8 cellular contexts compared by ENCODE assay signal in the genomic region with DNA sequence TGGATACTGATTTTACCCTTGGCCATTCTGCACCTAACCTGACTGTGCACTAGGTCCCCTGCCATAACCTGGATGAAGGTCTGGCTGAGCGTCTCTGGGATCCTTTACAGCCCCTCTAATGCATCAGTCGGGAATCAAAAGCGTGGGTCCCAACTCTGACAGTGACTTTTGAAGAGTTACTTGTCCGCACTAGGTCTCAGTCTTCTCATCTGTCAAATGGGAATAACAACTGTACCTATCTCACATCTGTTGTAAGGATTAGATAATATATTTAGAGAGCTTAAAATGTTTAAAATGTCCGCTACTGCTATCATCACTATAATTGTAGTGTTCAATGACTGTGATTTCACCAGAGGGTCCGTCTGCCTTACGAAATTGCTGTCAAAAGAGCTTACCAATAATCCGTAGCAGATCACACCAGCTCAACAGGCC. TPM values are rescaled to one million over a fixed set of nuclear protein-coding genes. Genes with fewer than 3 reads are reported as not detected.
DNase-seq lines count a peak whose midpoint lies in the region; ATAC-seq and TF ChIP-seq lines count a peak whose summit lies in the region.

No MANE protein-coding gene starts in this region.

- peak overlapping the region; percentile 79; the same call in 1 of the 2 replicates for H3K27ac ChIP-seq in HEK293 (ENCODE audit: extremely low read depth, low read depth, low read length)
- H3K27ac ChIP-seq in gastroesophageal sphincter, result peak overlapping the region; percentile 74 to 97 (median 95)
- H3K27ac ChIP-seq in skin epidermis, result peak overlapping the region in 19 of 21 experiments; percentile 79 to 99 (median 92)

- WGBS in gastroesophageal sphincter (ENCODE audit: low coverage in 1 of 2), 2 donors, result 24 to 47% methylated on average over 2 to 8 of the region's 8 CpGs

- POLR2A ChIA-PET in HEK293 (lab: Yijun Ruan, JAX), result interaction anchor here (1.0 to 2.8 kb wide), 4 partner anchors 32 to 581 kb away, joined by 4 to 21 read pairs (median 6); partner anchors contain the start of gene POGK

- H3K27me3 ChIP-seq in gastroesophageal sphincter, result no peaks in the 10 kb centered on the region

- no peak for ATAC-seq in gastroesophageal sphincter

- peaks cover 5% of the 10 kb centered on the region for H3K27me3 Mint-ChIP-seq in T-helper 2 cell treated with Interferon-gamma antibody and Interleukin-4, amounts not matched to agents 5 μg/mL and 100 μg/mL, for 36 hours (ENCODE audit: low read depth)

- no peak for DNase-seq in T-helper 2 cell treated with Interferon-gamma antibody and Interleukin-4, amounts not matched to agents 5 μg/mL and 100 μg/mL, for 36 hours (ENCODE audit: low spot score)
- DNase-seq in NCI-H510A (lab: John Stamatoyannopoulos, UW) (no peak), COR-L47 (lab: John Stamatoyannopoulos, UW) (no peak)
- no peak for DNase-seq in stimulated activated CD4-positive, alpha-beta T cell treated with anti-CD3 and anti-CD28 coated beads, Interleukin-1b, Interleukin-23, amount 100 ng/mL, for 48 hours
- DNase-seq in activated CD8-positive, alpha-beta memory T cell treated with anti-CD3 and anti-CD28 coated beads, Interleukin-2, amount 50 U/mL, for 4 hours, result no peak

- TF ChIP-seq POLR2A in gastroesophageal sphincter (IDR thresholded peaks at IDR 0.05), result no peak

- H3K4me1 Mint-ChIP-seq in T-helper 2 cell treated with Interferon-gamma antibody and Interleukin-4, amounts not matched to agents 5 μg/mL and 100 μg/mL, for 36 hours (ENCODE audit: low read depth), result peaks cover 45% of the 10 kb centered on the region

- TF ChIP-seq CTCF in HEK293 (tag by site-specific recombination; IDR thresholded peaks at IDR 0.05) (no peak), gastroesophageal sphincter (IDR thresholded peaks at IDR 0.05) (no peak)

- no peaks in the 10 kb centered on the region; the same call in 1 of the 2 replicates for H3K4me1 ChIP-seq in HEK293 (ENCODE audit: control insufficient read depth, insufficient read depth, low read length)
- peaks cover 0 to 55% (median 10%) of the 10 kb centered on the region in 3 donors for H3K4me1 ChIP-seq in gastroesophageal sphincter

- H3K4me3 Mint-ChIP-seq in T-helper 2 cell treated with Interferon-gamma antibody and Interleukin-4, amounts not matched to agents 5 μg/mL and 100 μg/mL, for 36 hours, result peak overlapping the region; percentile 91

- no peaks in the 10 kb centered on the region for H3K36me3 ChIP-seq in HEK293 (ENCODE audit: control insufficient read depth in 2 of 2, insufficient read depth in 1 of 2, low read length in 2 of 2)
- H3K36me3 ChIP-seq in gastroesophageal sphincter, result no peaks in the 10 kb centered on the region

- H3K27ac Mint-ChIP-seq in T-helper 2 cell treated with Interferon-gamma antibody and Interleukin-4, amounts not matched to agents 5 μg/mL and 100 μg/mL, for 36 hours, result peak overlapping the region; percentile 87

- TF ChIP-seq EP300 in gastroesophageal sphincter (IDR thresholded peaks at IDR 0.05), result no peak

- H3K36me3 Mint-ChIP-seq in T-helper 2 cell treated with Interferon-gamma antibody and Interleukin-4, amounts not matched to agents 5 μg/mL and 100 μg/mL, for 36 hours (ENCODE audit: low read depth), result peaks cover 20% of the 10 kb centered on the region

- H3K9me3 ChIP-seq in HEK293 (ENCODE audit: control insufficient read depth, insufficient read depth, low read depth, low read length) (no peaks in the 10 kb centered on the region), gastroesophageal sphincter (no peaks in the 10 kb centered on the region)

- CTCF ChIA-PET in HEK293 (lab: Yijun Ruan, JAX), result interaction anchor here (0.7 to 1.5 kb wide), 3 partner anchors 30 to 182 kb away, joined by 3 to 4 read pairs (median 3); no protein-coding TSS in a partner anchor

- H3K4me3 ChIP-seq in HEK293 (ENCODE audit: low read depth, low read length), result peak overlapping the region; percentile 81
- H3K4me3 ChIP-seq in gastroesophageal sphincter, result peak overlapping the region; percentile 72 to 99
- H3K4me3 ChIP-seq in skin epidermis, result peak overlapping the region; percentile 66 to 98 (median 93)

- H3K9me3 Mint-ChIP-seq in T-helper 2 cell treated with Interferon-gamma antibody and Interleukin-4, amounts not matched to agents 5 μg/mL and 100 μg/mL, for 36 hours, result no peaks in the 10 kb centered on the region

TF ChIP-seq in HEK293, 187 proteins besides CTCF, POLR2A, EP300 and RAD21:
- TF ChIP-seq ZNF777 (tag by site-specific recombination; IDR thresholded peaks at IDR 0.05; ENCODE audit: borderline replicate concordance), result no peak
- no peak for TF ChIP-seq ZNF350 (tag by site-specific recombination; IDR thresholded peaks at IDR 0.05)
- no peak for TF ChIP-seq ZNF211 (tag by site-specific recombination; IDR thresholded peaks at IDR 0.05; ENCODE audit: low read depth)
- 0 out of 2 replicates have a peak, but pooled peaks have one; percentile 45 for TF ChIP-seq ZNF280D (tag by site-specific recombination; IDR thresholded peaks at IDR 0.05)
- TF ChIP-seq, protein P1, sequence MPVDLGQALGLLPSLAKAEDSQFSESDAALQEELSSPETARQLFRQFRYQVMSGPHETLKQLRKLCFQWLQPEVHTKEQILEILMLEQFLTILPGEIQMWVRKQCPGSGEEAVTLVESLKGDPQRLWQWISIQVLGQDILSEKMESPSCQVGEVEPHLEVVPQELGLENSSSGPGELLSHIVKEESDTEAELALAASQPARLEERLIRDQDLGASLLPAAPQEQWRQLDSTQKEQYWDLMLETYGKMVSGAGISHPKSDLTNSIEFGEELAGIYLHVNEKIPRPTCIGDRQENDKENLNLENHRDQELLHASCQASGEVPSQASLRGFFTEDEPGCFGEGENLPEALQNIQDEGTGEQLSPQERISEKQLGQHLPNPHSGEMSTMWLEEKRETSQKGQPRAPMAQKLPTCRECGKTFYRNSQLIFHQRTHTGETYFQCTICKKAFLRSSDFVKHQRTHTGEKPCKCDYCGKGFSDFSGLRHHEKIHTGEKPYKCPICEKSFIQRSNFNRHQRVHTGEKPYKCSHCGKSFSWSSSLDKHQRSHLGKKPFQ (tag by site-specific recombination; IDR thresholded peaks at IDR 0.05), result peak; percentile 54; the same call in 1 of the 2 replicates
- TF ChIP-seq ZNF580 (tag by site-specific recombination; IDR thresholded peaks at IDR 0.05), result 0 out of 2 replicates have a peak, but pooled peaks have one; percentile 10
- no peak for TF ChIP-seq ZNF433 (tag by site-specific recombination; IDR thresholded peaks at IDR 0.05; ENCODE audit: low read depth)

RNA-seq across cellular contexts. Expression of gene TADA1, which starts 0.7 kb away (rescaled TPM):
- 10 to 100 TPM in 3 of 4 donors, 1 to 10 TPM in 1; 9.5 to 16.2 (median 13.6) TPM for total RNA-seq in gastroesophageal sphincter

RNA-seq across cellular contexts. Expression of gene POGK, which starts 36.0 kb away (rescaled TPM):
- total RNA-seq in gastroesophageal sphincter, result 10 to 100 TPM; 36.5 to 51.2 (median 44.8) TPM
